ENCODE assay signal across 8 cellular contexts in genomic region chr7:81769891-81770818, GRCh38. TPM values are rescaled to one million over a fixed set of nuclear protein-coding genes. Genes with fewer than 3 reads are reported as not detected.
DNase-seq lines count a peak whose midpoint lies in the region; ATAC-seq and TF ChIP-seq lines count a peak whose summit lies in the region.

Gene HGF (minus strand): TSS chr7:81770047. CDS start chr7:81769971, 76 bp downstream.

- peak; percentile 87 for ATAC-seq in Right ventricle myocardium inferior
- no peak for ATAC-seq in activated T-cell treated with anti-CD3 and anti-CD28 coated beads, Interleukin-2, amount 50 U/mL, for 72 hours (replicated peaks in 1 of 2)

- H3K27ac Mint-ChIP-seq in activated T-cell treated with anti-CD3 and anti-CD28 coated beads, Interleukin-2, amount 50 U/mL, for 72 hours: no peak within 1 kb of the TSS

- peaks cover 14% of the 10 kb centered on the region for H3K27me3 Mint-ChIP-seq in activated T-cell treated with anti-CD3 and anti-CD28 coated beads, Interleukin-2, amount 50 U/mL, for 72 hours (ENCODE audit: low read depth)

- H3K27ac ChIP-seq in prostate gland: peak within 1 kb of the TSS; percentile 26 to 46

- peak within 1 kb of the TSS; percentile 6 to 16 for H3K4me3 ChIP-seq in prostate gland

- no peak for TF ChIP-seq POLR2A in prostate gland (IDR thresholded peaks at IDR 0.05)

- H3K4me3 Mint-ChIP-seq in activated T-cell treated with anti-CD3 and anti-CD28 coated beads, Interleukin-2, amount 50 U/mL, for 72 hours: no peak within 1 kb of the TSS

- WGBS in prostate gland: 12% methylated on average over 16 of the region's 16 CpGs

- DNase-seq in GM04504 (ENCODE audit: low read depth): peak; percentile 26
- DNase-seq in SK-MEL-5 (ENCODE audit: low read depth, low spot score): peak; percentile 28
- DNase-seq in Right ventricle myocardium inferior (ENCODE audit: missing footprints): peak; percentile 75
- peak; percentile 34 for DNase-seq in prostate gland (ENCODE audit: low spot score)
- DNase-seq in kidney tubule cell (ENCODE audit: low spot score): no peak
- DNase-seq in NCI-H774 (lab: John Stamatoyannopoulos, UW): no peak
- no peak for DNase-seq in activated CD4-positive, CD25-positive, alpha-beta regulatory T cell treated with anti-CD3 and anti-CD28 coated beads, Interleukin-2, amount 50 U/mL, for 72 hours
- no peak for DNase-seq in activated T-cell treated with anti-CD3 and anti-CD28 coated beads, Interleukin-2, amount 50 U/mL, for 72 hours

- TF ChIP-seq CTCF in prostate gland (IDR thresholded peaks at IDR 0.05): no peak

- no peaks in the 10 kb centered on the region for H3K27me3 ChIP-seq in prostate gland (replicated peaks; ENCODE audit: insufficient read depth)

- H3K4me1 ChIP-seq in prostate gland (replicated peaks): no peaks in the 10 kb centered on the region

- no peaks in the 10 kb centered on the region for H3K9me3 ChIP-seq in prostate gland

- H3K4me1 Mint-ChIP-seq in activated T-cell treated with anti-CD3 and anti-CD28 coated beads, Interleukin-2, amount 50 U/mL, for 72 hours (ENCODE audit: low read depth): no peaks in the 10 kb centered on the region

- peaks cover under 1 to 3% of the 10 kb centered on the region in 2 donors for H3K9me3 Mint-ChIP-seq in activated T-cell treated with anti-CD3 and anti-CD28 coated beads, Interleukin-2, amount 50 U/mL, for 72 hours

- no peaks in the 10 kb centered on the region for H3K36me3 Mint-ChIP-seq in activated T-cell treated with anti-CD3 and anti-CD28 coated beads, Interleukin-2, amount 50 U/mL, for 72 hours (ENCODE audit: insufficient read depth in 2 of 2)

- intact Hi-C loops in Right ventricle myocardium inferior (cut with DNase I): no loop called here
- intact Hi-C loops in prostate gland (cut with DNase I): loop anchor here (5.0 kb wide), 2 partner anchors 83 to 268 kb away; no protein-coding TSS in a partner anchor

- in situ Hi-C loops in SK-MEL-5 (cut with HindIII; ENCODE audit: low pct_unique_long_range_greater_than_20kb, low sequenced_read_pairs): no loop called here

- no peaks in the 10 kb centered on the region for H3K36me3 ChIP-seq in prostate gland

RNA-seq across cellular contexts. Expression of gene HGF, which starts in this region (rescaled TPM):
- total RNA-seq in SK-MEL-5 (2014; rRNA removed; shearing (Covaris generic)): 0.11 and 0.27 TPM in 2 replicates
- polyA plus RNA-seq in SK-MEL-5 (2015; cell fraction: cytosol; rRNA removed): 0.13 TPM in 1 of 2 replicates, not detected in the other
- polyA plus RNA-seq in SK-MEL-5 (2015; cell fraction: nucleus; rRNA removed): 0.07 and 0.28 TPM in 2 replicates
- total RNA-seq in Right ventricle myocardium inferior (3.1 TPM), prostate gland (1 to 10 TPM; 7.5 to 8.1 TPM)
- not detected for total RNA-seq in activated T-cell treated with anti-CD3 and anti-CD28 coated beads, Interleukin-2, amount 50 U/mL, for 72 hours

Comparison
In these comparisons a context has a peak if more than half of its experiments do, and no peak if none do; other contexts are left out.
1. Peak in DNase-seq in SK-MEL-5; RNA of the gene not detected or under 1 TPM.
2. DNase-seq: peak in GM04504 (single experiment), Right ventricle myocardium inferior (single experiment) and prostate gland (single experiment); none in kidney tubule cell (single experiment), NCI-H774 (single experiment), activated CD4-positive, CD25-positive, alpha-beta regulatory T cell treated with anti-CD3 and anti-CD28 coated beads, Interleukin-2, amount 50 U/mL, for 72 hours (single experiment) and activated T-cell treated with anti-CD3 and anti-CD28 coated beads, Interleukin-2, amount 50 U/mL, for 72 hours (0 of 2).